13 cellular contexts compared by ENCODE assay signal in genomic region chr11:352456-353180, GRCh38. TPM values are rescaled to one million over a fixed set of nuclear protein-coding genes. Genes with fewer than 3 reads are reported as not detected.
DNase-seq lines count a peak whose midpoint lies in the region; ATAC-seq and TF ChIP-seq lines count a peak whose summit lies in the region.
"Had no signal": no experiment of that assay in that cellular context is flagged by ENCODE, and none has a peak within 500 bp of the region (broad histone marks: within the 10 kb centered on the region; RNA-seq: fewer than 3 reads in every experiment).

No MANE protein-coding gene starts in this region.

- no peaks in the 10 kb centered on the region for H3K9me3 Mint-ChIP-seq in naive thymus-derived CD8-positive, alpha-beta T cell
- H3K9me3 Mint-ChIP-seq: activated CD8-positive, alpha-beta T cell treated with anti-CD3 and anti-CD28 coated beads for 36 hours had no signal

- no peak overlapping the region for H3K4me3 ChIP-seq in tibial nerve
- H3K4me3 ChIP-seq: PC-9 had no signal

- peak; percentile 34 for DNase-seq in activated effector memory CD4-positive, alpha-beta T cell treated with anti-CD3 and anti-CD28 coated beads, Interleukin-2, amount 50 U/mL, for 16 hours
- no peak for DNase-seq in activated effector memory CD4-positive, alpha-beta T cell treated with Interleukin-2 at 50 U/mL for 16 hours
- no peak for DNase-seq in naive thymus-derived CD8-positive, alpha-beta T cell
- DNase-seq in tibial nerve (ENCODE audit: low spot score in 2 of 2) (no peak), NK-92 (lab: John Stamatoyannopoulos, UW; ENCODE audit: unreplicated experiment) (no peak), NCI-H1092 treated with DMSO at 0.1 percent for 48 hours (lab: John Stamatoyannopoulos, UW) (no peak), NOMO-1 (lab: John Stamatoyannopoulos, UW; ENCODE audit: unreplicated experiment in 2 of 2) (no peak)
- DNase-seq: activated CD8-positive, alpha-beta T cell treated with anti-CD3 and anti-CD28 coated beads for 36 hours; AML-193; effector CD4-positive, alpha-beta T cell; NCI-H1092; PC-9 had no signal

- WGBS in tibial nerve, 2 donors, result 85 to 88% methylated on average over 12 of the region's 12 CpGs

- H3K4me1 Mint-ChIP-seq in naive thymus-derived CD8-positive, alpha-beta T cell, result peaks cover 23 to 51% (median 50%) of the 10 kb centered on the region in 4 donors

- H3K4me1 ChIP-seq in tibial nerve, result peaks cover 3 to 49% (median 27%) of the 10 kb centered on the region in 4 donors

- H3K27ac ChIP-seq in cingulate gyrus (ENCODE audit: low read depth, low read length) (peak overlapping the region; percentile 95), tibial nerve (peak overlapping the region; percentile 97 to 99 (median 98))
- H3K27ac ChIP-seq: PC-9 had no signal

- H3K36me3 Mint-ChIP-seq in naive thymus-derived CD8-positive, alpha-beta T cell, result no peaks in the 10 kb centered on the region

- no peak for TF ChIP-seq EP300 in tibial nerve (IDR thresholded peaks at IDR 0.05)

- H3K27me3 Mint-ChIP-seq in naive thymus-derived CD8-positive, alpha-beta T cell, result no peaks in the 10 kb centered on the region
- H3K27me3 Mint-ChIP-seq: activated CD8-positive, alpha-beta T cell treated with anti-CD3 and anti-CD28 coated beads for 36 hours had no signal

- no peaks in the 10 kb centered on the region for H3K9me3 ChIP-seq in tibial nerve

- POLR2A ChIA-PET in naive thymus-derived CD8-positive, alpha-beta T cell (lab: Charles Lee), result interaction anchor here (0.6 to 4.9 kb wide), 5 partner anchors 26 to 102 kb away, joined by 3 to 57 read pairs (median 6); partner anchors contain the start of gene IFITM1

- peak overlapping the region in 2 of 10 donors; percentile 9 to 15 for H3K4me3 Mint-ChIP-seq in naive thymus-derived CD8-positive, alpha-beta T cell
- H3K4me3 Mint-ChIP-seq: activated CD8-positive, alpha-beta T cell treated with anti-CD3 and anti-CD28 coated beads for 36 hours had no signal

- H3K27me3 ChIP-seq in tibial nerve, result no peaks in the 10 kb centered on the region

- no peak for TF ChIP-seq CTCF in tibial nerve (IDR thresholded peaks at IDR 0.05)

- peak overlapping the region in 9 of 10 donors; percentile 69 to 99 (median 92) for H3K27ac Mint-ChIP-seq in naive thymus-derived CD8-positive, alpha-beta T cell
- H3K27ac Mint-ChIP-seq: activated CD8-positive, alpha-beta T cell treated with anti-CD3 and anti-CD28 coated beads for 36 hours had no signal

- no peak for TF ChIP-seq POLR2A in tibial nerve (IDR thresholded peaks at IDR 0.05)

- no peaks in the 10 kb centered on the region for H3K36me3 ChIP-seq in tibial nerve

- no peak for ATAC-seq in naive thymus-derived CD8-positive, alpha-beta T cell
- ATAC-seq: activated CD8-positive, alpha-beta T cell treated with anti-CD3 and anti-CD28 coated beads for 36 hours had no signal

RNA-seq across cellular contexts. Expression of gene B4GALNT4, which starts 16.7 kb away (rescaled TPM):
- under 1 TPM; 0.16 to 0.39 TPM for total RNA-seq in naive thymus-derived CD8-positive, alpha-beta T cell
- 1 to 10 TPM in 1 of 3 donors, not detected in 2; 1.3 TPM for polyA plus RNA-seq in naive thymus-derived CD8-positive, alpha-beta T cell
- 10 to 100 TPM in 2 of 4 donors, 1 to 10 TPM in 2; 7.1 to 22.2 (median 14.1) TPM for total RNA-seq in tibial nerve

RNA-seq across cellular contexts. Expression of gene IFITM3, which starts 32.0 kb away (rescaled TPM):
- 10 to 100 TPM; 11.3 to 11.9 TPM for total RNA-seq in naive thymus-derived CD8-positive, alpha-beta T cell
- polyA plus RNA-seq in naive thymus-derived CD8-positive, alpha-beta T cell, result 100 to 1,000 TPM in 2 of 3 donors, 10 to 100 TPM in 1; 45.1 to 202 (median 196) TPM
- total RNA-seq in tibial nerve, result 100 to 1,000 TPM; 258 to 816 (median 325) TPM

RNA-seq across cellular contexts. Expression of gene IFITM1, which starts 38.8 kb away (rescaled TPM):
- 10 to 100 TPM; 90.0 to 91.0 TPM for total RNA-seq in naive thymus-derived CD8-positive, alpha-beta T cell
- 1,000 to 10,000 TPM; 1,833 to 2,198 (median 2,135) TPM for polyA plus RNA-seq in naive thymus-derived CD8-positive, alpha-beta T cell
- total RNA-seq in tibial nerve, result 100 to 1,000 TPM; 216 to 431 (median 256) TPM

RNA-seq across cellular contexts. Expression of gene PKP3, which starts 41.4 kb away (rescaled TPM):
- total RNA-seq in naive thymus-derived CD8-positive, alpha-beta T cell, result under 1 TPM; 0.16 to 0.29 TPM
- under 1 TPM in 2 of 3 donors, not detected in 1; 0.15 to 0.47 TPM for polyA plus RNA-seq in naive thymus-derived CD8-positive, alpha-beta T cell
- 10 to 100 TPM in 3 of 4 donors, 1 to 10 TPM in 1; 4.6 to 16.2 (median 13.5) TPM for total RNA-seq in tibial nerve

RNA-seq across cellular contexts. Expression of gene IFITM2, which starts 45.0 kb away (rescaled TPM):
- 100 to 1,000 TPM; 115 to 122 TPM for total RNA-seq in naive thymus-derived CD8-positive, alpha-beta T cell
- 1,000 to 10,000 TPM; 2,345 to 2,732 (median 2,362) TPM for polyA plus RNA-seq in naive thymus-derived CD8-positive, alpha-beta T cell
- total RNA-seq in tibial nerve, result 100 to 1,000 TPM; 258 to 624 (median 292) TPM

Comparison
In these comparisons a context has a peak if more than half of its experiments do, and no peak if none do; other contexts are left out.
1. RNA of gene B4GALNT4, which starts 16.7 kb away (total RNA-seq): 7.1 to 22.2 TPM in tibial nerve; 0.16 to 0.39 TPM in naive thymus-derived CD8-positive, alpha-beta T cell; every median in the first group is over 4 times any median in the second.
2. RNA of gene IFITM3, which starts 32.0 kb away (total RNA-seq): 258 to 816 TPM in tibial nerve; 11.3 to 11.9 TPM in naive thymus-derived CD8-positive, alpha-beta T cell; every median in the first group is over 10 times any median in the second.